Comparison of ENCODE assay signal across 9 cellular contexts in the genomic region with DNA sequence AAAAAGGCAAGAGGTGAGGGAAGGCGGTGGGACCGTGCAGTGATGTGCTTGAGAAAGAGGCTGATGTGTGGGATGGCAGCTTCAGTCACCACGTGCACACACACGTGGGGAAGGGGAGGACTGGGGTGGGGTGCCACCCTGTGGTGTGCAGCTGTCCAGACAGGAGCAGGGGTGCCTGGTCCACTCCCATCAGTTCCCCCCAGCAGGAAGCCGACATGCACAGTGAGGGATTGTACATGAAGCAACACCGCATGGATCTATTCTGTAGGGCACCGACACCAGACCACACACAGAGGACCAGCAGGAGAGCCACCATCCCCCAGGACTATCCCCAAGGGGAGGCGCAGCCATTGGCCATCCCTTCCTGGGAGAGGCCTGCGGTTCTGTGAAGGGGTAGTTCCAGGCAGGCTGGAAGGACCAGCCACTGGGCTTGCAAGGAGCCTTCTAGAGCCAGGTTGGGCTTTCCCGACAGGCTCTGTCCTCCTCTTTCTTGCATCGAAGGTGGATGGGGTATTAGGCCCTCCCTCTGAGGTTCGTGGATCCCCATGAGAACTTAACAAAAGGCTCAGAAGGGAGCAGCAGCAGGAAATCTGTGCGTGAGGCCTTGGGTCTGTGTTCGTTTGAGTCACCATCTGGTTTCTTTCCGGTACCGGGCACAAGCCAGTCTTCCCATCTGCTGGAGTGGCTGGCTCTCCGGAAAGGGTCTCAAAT. TPM values are rescaled to one million over a fixed set of nuclear protein-coding genes. Genes with fewer than 3 reads are reported as not detected.
DNase-seq lines count a peak whose midpoint lies in the region; TF ChIP-seq lines count a peak whose summit lies in the region.
"Had no signal": no experiment of that assay in that cellular context is flagged by ENCODE, and none has a peak within 500 bp of the region (broad histone marks: within the 10 kb centered on the region; RNA-seq: fewer than 3 reads in every experiment).

No MANE protein-coding gene starts in this region.

- H3K4me1 Mint-ChIP-seq in CD14-positive monocyte: peaks cover 25% of the 10 kb centered on the region

- H3K4me1 ChIP-seq in smooth muscle cell (ENCODE audit: low read depth): peaks cover 38% of the 10 kb centered on the region

- H3K4me3 Mint-ChIP-seq in CD14-positive monocyte: peak overlapping the region in 1 of 2 donors; percentile 89

- peak overlapping the region; percentile 93 for H3K4me2 ChIP-seq in smooth muscle cell

- WGBS in smooth muscle cell (ENCODE audit: low lambda C conversion rate): 24% methylated on average over 16 of the region's 17 CpGs

- intact Hi-C loops in CD14-positive monocyte (cut with micrococcal nuclease): loop anchor here (1.0 to 2.0 kb wide), 2 partner anchors 92 to 95 kb away; no protein-coding TSS in a partner anchor

- H3K27me3 Mint-ChIP-seq in CD14-positive monocyte (ENCODE audit: low read depth in 3 of 3): peaks cover 30 to 47% (median 45%) of the 10 kb centered on the region in 3 donors

- H3K27ac Mint-ChIP-seq in CD14-positive monocyte: peak overlapping the region in 1 of 7 donors; percentile 30

- no peaks in the 10 kb centered on the region for H3K27me3 ChIP-seq in smooth muscle cell (ENCODE audit: low read depth)

- H2AFZ ChIP-seq in smooth muscle cell (ENCODE audit: low read depth): no peak overlapping the region

- H3K27ac ChIP-seq in smooth muscle cell (ENCODE audit: low read depth): peak overlapping the region; percentile 82

- peak; percentile 39 for TF ChIP-seq CTCF in fibroblast of villous mesenchyme (IDR thresholded peaks at IDR 0.05; ENCODE audit: insufficient read depth, low read depth, low read length)
- peak; percentile 4 for TF ChIP-seq CTCF in smooth muscle cell (IDR thresholded peaks at IDR 0.05; ENCODE audit: borderline replicate concordance, insufficient read depth, poor library complexity, severe bottlenecking)
- no peak for TF ChIP-seq CTCF in CD14-positive monocyte (IDR thresholded peaks at IDR 0.05)

- no peaks in the 10 kb centered on the region for H3K36me3 ChIP-seq in smooth muscle cell (ENCODE audit: low read depth)

- H4K20me1 ChIP-seq in smooth muscle cell (ENCODE audit: low read depth): no peaks in the 10 kb centered on the region

- no peaks in the 10 kb centered on the region for H3K79me2 ChIP-seq in smooth muscle cell (ENCODE audit: low read depth)

- H3K9me3 Mint-ChIP-seq in CD14-positive monocyte: peaks cover 0 to 5% (median 0%) of the 10 kb centered on the region in 7 donors
- H3K9me3 Mint-ChIP-seq: central memory CD8-positive, alpha-beta T cell had no signal

- H3K36me3 Mint-ChIP-seq in CD14-positive monocyte: no peaks in the 10 kb centered on the region

- no peak overlapping the region for H3K4me3 ChIP-seq in fibroblast of villous mesenchyme (ENCODE audit: low read depth, low read length)
- H3K4me3 ChIP-seq in smooth muscle cell: peak overlapping the region; percentile 44

- DNase-seq in NCI-H1436 (lab: John Stamatoyannopoulos, UW) (peak; percentile 7), NCI-H1436 treated with DMSO at 0.1 percent for 48 hours (lab: John Stamatoyannopoulos, UW) (no peak), NCI-H82 treated with DMSO at 0.1 percent for 48 hours (lab: John Stamatoyannopoulos, UW; ENCODE audit: unreplicated experiment) (peak; percentile 21), fibroblast of villous mesenchyme (ENCODE audit: low read depth) (peak; percentile 76), smooth muscle cell (lab: John Stamatoyannopoulos, UW; ENCODE audit: unreplicated experiment) (peak; percentile 67), RPMI8226 (no peak), CD14-positive monocyte (ENCODE audit: low spot score) (no peak)
- DNase-seq in activated effector memory CD4-positive, alpha-beta T cell treated with anti-CD3 and anti-CD28 coated beads, Interleukin-2, amount 50 U/mL, for 16 hours: no peak

- H3K9me3 ChIP-seq in smooth muscle cell (replicated peaks; ENCODE audit: low read depth): no peaks in the 10 kb centered on the region

- H3F3A ChIP-seq in smooth muscle cell (ENCODE audit: low read depth): peaks cover 28% of the 10 kb centered on the region

- H3K9ac ChIP-seq in smooth muscle cell (ENCODE audit: low read depth): peak overlapping the region; percentile 54

RNA-seq across cellular contexts. Expression of a gene that starts 59.7 kb away (rescaled TPM):
- total RNA-seq in fibroblast of villous mesenchyme (8.7 and 11.2 TPM in 2 replicates), smooth muscle cell (15.6 and 17.6 TPM in 2 replicates)
- polyA plus RNA-seq in smooth muscle cell (18.3 and 21.9 TPM in 2 replicates), CD14-positive monocyte (10 to 100 TPM in 1 of 2 donors, 1 to 10 TPM in 1; 6.3 to 21.6 TPM)

Comparison
In these comparisons a context has a peak if more than half of its experiments do, and no peak if none do; other contexts are left out.
1. DNase-seq: peak in NCI-H1436 (single experiment), NCI-H82 treated with DMSO at 0.1 percent for 48 hours (single experiment), fibroblast of villous mesenchyme (single experiment) and smooth muscle cell (single experiment); none in NCI-H1436 treated with DMSO at 0.1 percent for 48 hours (single experiment), RPMI8226 (single experiment), CD14-positive monocyte (single experiment) and activated effector memory CD4-positive, alpha-beta T cell treated with anti-CD3 and anti-CD28 coated beads, Interleukin-2, amount 50 U/mL, for 16 hours (single experiment).